Comparison of ENCODE assay signal across 8 cellular contexts in the genomic region with DNA sequence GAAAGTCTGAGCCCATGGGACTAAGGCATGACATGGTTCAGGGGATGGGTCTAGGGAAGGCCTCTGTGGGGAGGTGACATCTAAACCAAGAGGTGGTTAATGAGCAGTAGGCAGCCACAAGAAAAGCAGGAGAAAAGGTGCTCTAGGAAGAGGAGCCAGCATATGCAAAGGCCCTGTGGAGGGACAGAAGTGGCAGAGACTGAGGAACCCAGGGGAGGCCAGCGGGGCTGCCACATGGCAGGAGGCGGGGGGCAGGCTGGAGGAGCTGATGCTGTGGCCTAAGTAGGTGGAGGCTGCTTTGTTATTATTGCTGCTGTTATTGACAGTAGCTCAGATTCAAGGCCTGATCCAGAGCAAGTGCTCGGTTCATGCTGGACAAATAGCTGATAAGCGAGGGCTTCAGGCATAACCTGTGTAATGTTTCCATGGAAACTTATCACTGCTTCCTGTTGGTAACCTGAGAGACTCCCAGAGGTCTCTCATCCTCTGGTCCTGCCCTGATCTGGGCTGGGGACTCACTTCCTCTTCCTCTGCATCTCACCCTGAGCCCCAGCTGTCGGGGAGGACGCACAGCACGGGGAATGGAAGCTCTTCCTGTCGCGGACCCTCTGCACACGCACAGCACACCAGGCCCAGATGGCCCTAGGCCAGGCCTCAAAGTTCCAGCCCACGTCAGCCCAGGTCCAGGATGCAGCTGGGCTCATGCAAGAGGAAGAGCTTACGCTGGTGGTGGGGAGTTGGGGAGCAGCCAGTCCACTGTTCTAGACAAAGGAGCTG.
DNase-seq lines count a peak whose midpoint lies in the region; ATAC-seq, FAIRE-seq and TF ChIP-seq lines count a peak whose summit lies in the region.

No MANE protein-coding gene starts in this region.

- no peak overlapping the region; the same call in 1 of the 2 replicates for H2BK12ac ChIP-seq in H1 (ENCODE audit: low read depth, low read length)

- H3K36me3 ChIP-seq in H1 (ENCODE audit: control insufficient read depth in 2 of 4, insufficient read depth in 4 of 4, low read length in 3 of 4): no peaks in the 10 kb centered on the region

- TF ChIP-seq EP300 in H1 (IDR thresholded peaks at IDR 0.05; ENCODE audit: borderline replicate concordance in 1 of 2, low read depth in 2 of 2, low read length in 2 of 2): no peak

- FAIRE-seq in H1 (lab: Jason Lieb, UNC) (peak; percentile 36), HTR-8/SVneo (lab: Jason Lieb, UNC) (no peak)

- H4K91ac ChIP-seq in H1 (replicated peaks; ENCODE audit: insufficient read length, low read length): no peak overlapping the region

- H2BK20ac ChIP-seq in H1 (ENCODE audit: low read length): 0 out of 2 replicates have a peak overlapping the region, but pooled peaks have one; percentile 38

- no peak overlapping the region for H2BK5ac ChIP-seq in H1 (ENCODE audit: low read depth, low read length)

- H3K18ac ChIP-seq in H1 (ENCODE audit: extremely low read depth, low read length): no peak overlapping the region

- no peak overlapping the region for H4K8ac ChIP-seq in H1 (ENCODE audit: extremely low read depth, insufficient read depth, low read length)

- H3K14ac ChIP-seq in H1 (ENCODE audit: insufficient read length): no peak overlapping the region

- TF ChIP-seq CTCF in H1 (IDR thresholded peaks at IDR 0.05; ENCODE audit: control extremely low read depth in 1 of 3, insufficient read depth in 1 of 3, low read depth in 1 of 3, low read length in 3 of 3): no peak

- no peak overlapping the region for H3K9ac ChIP-seq in H1 (replicated peaks in 1 of 4; ENCODE audit: extremely low read depth in 1 of 4, low read depth in 3 of 4, low read length in 3 of 4)

- no peaks in the 10 kb centered on the region for H3K79me2 ChIP-seq in H1 (ENCODE audit: control insufficient read depth in 1 of 2, insufficient read depth in 2 of 2, low read length in 2 of 2)

- H3K27me3 ChIP-seq in H1 (replicated peaks in 1 of 4; ENCODE audit: control insufficient read depth in 3 of 4, extremely low read depth in 1 of 4, insufficient read depth in 3 of 4, low read length in 3 of 4): no peaks in the 10 kb centered on the region

- H3K27ac ChIP-seq in H1 (ENCODE audit: low read depth, low read length): no peak overlapping the region

- no peak overlapping the region for H3K4me3 ChIP-seq in H1 (ENCODE audit: extremely low read depth in 1 of 4, insufficient read depth in 2 of 4, low read depth in 3 of 4, low read length in 4 of 4)

- H3K9me3 ChIP-seq in H1 (ENCODE audit: insufficient read depth in 2 of 2, low read depth in 1 of 2, low read length in 1 of 2): no peaks in the 10 kb centered on the region

- CTCF ChIA-PET in H1 (lab: Charles Lee; ENCODE audit: partially characterized antibody): interaction anchor here (0.6 to 9.4 kb wide), 21 partner anchors 10 to 604 kb away, joined by 3 to 64 read pairs (median 4); no protein-coding TSS in a partner anchor

- H2BK120ac ChIP-seq in H1 (replicated peaks; ENCODE audit: low read depth, low read length): no peak overlapping the region

- TF ChIP-seq POLR2A in H1 (IDR thresholded peaks at IDR 0.05; ENCODE audit: control extremely low read depth in 1 of 2, low read depth in 2 of 2, low read length in 2 of 2): no peak

- POLR2A ChIA-PET in H1 (lab: Charles Lee; ENCODE audit: partially characterized antibody): interaction anchor here (1.4 kb wide), 1 partner anchor 90 kb away, joined by 3 read pairs; no protein-coding TSS in a partner anchor

- H3K23me2 ChIP-seq in H1 (ENCODE audit: low read depth, low read length): no peaks in the 10 kb centered on the region

- peaks cover 6 to 16% (median 11%) of the 10 kb centered on the region in 4 experiments; a peak in 6 of 7 replicates for H3K4me1 ChIP-seq in H1 (replicated peaks in 1 of 4; ENCODE audit: control insufficient read depth in 3 of 4, insufficient read depth in 4 of 4, low read length in 3 of 4)

- H2AFZ ChIP-seq in H1 (ENCODE audit: low read length): no peak overlapping the region

- WGBS in H1 (ENCODE audit: extremely low coverage in 1 of 2, insufficient coverage in 1 of 2, insufficient read length in 1 of 2, insufficient replicate concordance in 2 of 2, low coverage in 1 of 2, low lambda C conversion rate in 2 of 2, missing lambda C conversion rate in 1 of 2), 2 experiments: 81% methylated on average over 10 of the region's 12 CpGs; no CpG with 5 or more reads in 1 of the 2 experiments

- ATAC-seq in GM21528 (IDR thresholded peaks at IDR 0.05; ENCODE audit: low FRiP score, unreplicated experiment) (peak; percentile 61), sciatic nerve (peak; percentile 79)

- H3K4me2 ChIP-seq in H1 (ENCODE audit: insufficient read depth in 1 of 2, low read depth in 2 of 2, low read length in 2 of 2): no peak overlapping the region

- no peaks in the 10 kb centered on the region for H4K20me1 ChIP-seq in H1 (replicated peaks in 1 of 2; ENCODE audit: control insufficient read depth in 1 of 2, insufficient read depth in 2 of 2, low read length in 2 of 2)

- H3K4ac ChIP-seq in H1 (replicated peaks; ENCODE audit: insufficient read length, low read depth, low read length): no peak overlapping the region

- DNase-seq in Daoy (ENCODE audit: low read depth) (peak; percentile 41), NCI-H2171 treated with DMSO at 0.1 percent for 48 hours (lab: John Stamatoyannopoulos, UW) (peak; percentile 38), H1 (ENCODE audit: low read depth in 1 of 2, low spot score in 2 of 2) (no peak), sciatic nerve (ENCODE audit: low spot score) (peak; percentile 74), HTR-8/SVneo (ENCODE audit: insufficient read length, low spot score) (no peak), EL (no peak), NCI-H2107 treated with DMSO at 0.1 percent for 48 hours (lab: John Stamatoyannopoulos, UW; ENCODE audit: unreplicated experiment) (no peak)

- H4K5ac ChIP-seq in H1 (ENCODE audit: insufficient read length, low read depth, low read length): no peak overlapping the region

- 0 out of 2 replicates have a peak overlapping the region, but pooled peaks have one; percentile 35 for H2BK15ac ChIP-seq in H1 (ENCODE audit: low read length)

- no peak overlapping the region for H3K23ac ChIP-seq in H1 (ENCODE audit: insufficient read length)

- H3K79me1 ChIP-seq in H1 (ENCODE audit: low read depth, low read length): no peaks in the 10 kb centered on the region; the same call in none of the 2 replicates

- no peak for TF ChIP-seq RAD21 in H1 (IDR thresholded peaks at IDR 0.05 in 1 of 2, conservative IDR thresholded peaks at IDR 0.05 in 1 of 2; ENCODE audit: low read depth in 2 of 2, low read length in 2 of 2)

- H3K56ac ChIP-seq in H1 (replicated peaks; ENCODE audit: insufficient read length, low read depth, low read length): no peak overlapping the region

- H2AK5ac ChIP-seq in H1 (ENCODE audit: low read depth, low read length): no peak overlapping the region

- intact Hi-C loops in sciatic nerve (cut with DNase I): no loop called here

TF ChIP-seq in H1, 55 proteins besides CTCF, POLR2A, EP300 and RAD21:
- TF ChIP-seq RNF2 (IDR thresholded peaks at IDR 0.05; ENCODE audit: borderline replicate concordance, low read depth, low read length, missing control alignments, poor library complexity, severe bottlenecking) (no peak), TEAD4 (IDR thresholded peaks at IDR 0.05; ENCODE audit: low read depth, low read length) (no peak), KDM1A (IDR thresholded peaks at IDR 0.05; ENCODE audit: borderline replicate concordance, low read length) (0 out of 2 replicates have a peak, but pooled peaks have one; percentile 5), ZNF274 (IDR thresholded peaks at IDR 0.05; ENCODE audit: borderline replicate concordance, extremely low read depth, low read length) (no peak)

Comparison
In these comparisons a context has a peak if more than half of its experiments do, and no peak if none do; other contexts are left out.
1. DNase-seq: peak in Daoy (single experiment), NCI-H2171 treated with DMSO at 0.1 percent for 48 hours (single experiment) and sciatic nerve (single experiment); none in H1 (0 of 2), HTR-8/SVneo (single experiment), EL (single experiment) and NCI-H2107 treated with DMSO at 0.1 percent for 48 hours (single experiment).